1 cellular context compared by ENCODE assay signal in genomic region chr1:184049291-184049690, GRCh38.
TF ChIP-seq lines count a peak whose summit lies in the region.

No MANE protein-coding gene starts in this region.

TF ChIP-seq in GM23338, 12 proteins besides CTCF, POLR2A, EP300 and RAD21 (continued from another document):
- TF ChIP-seq ZNF462 (CRISPR knock-in tag; IDR thresholded peaks at IDR 0.05) (no peak), JUNB (IDR thresholded peaks at IDR 0.05; ENCODE audit: unreplicated experiment) (no peak), EZH2phosphoT487 (IDR thresholded peaks at IDR 0.05; ENCODE audit: unreplicated experiment) (no peak), ZNF114 (CRISPR knock-in tag; IDR thresholded peaks at IDR 0.05) (no peak)
